ENCODE assay signal across 16 cellular contexts in the genomic region with DNA sequence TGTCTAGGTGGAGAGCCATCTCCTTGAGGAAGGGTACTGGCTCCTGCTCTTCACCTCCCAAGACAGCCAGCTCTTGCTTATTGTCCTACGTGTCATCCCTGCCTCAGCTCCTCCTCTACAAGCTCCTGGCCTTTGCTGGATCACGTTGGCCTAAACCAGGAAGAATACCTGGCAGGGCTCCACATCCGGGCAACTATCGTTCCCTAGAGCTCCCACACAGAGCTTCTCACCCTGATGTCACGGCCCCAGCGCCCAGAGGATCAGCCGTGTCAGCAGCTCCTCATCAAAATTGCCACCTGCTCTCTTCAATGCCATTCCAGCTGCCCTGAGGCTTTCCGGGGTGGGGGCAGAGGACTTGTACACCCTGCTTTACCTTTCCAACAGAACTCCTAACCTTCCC. TPM values are rescaled to one million over a fixed set of nuclear protein-coding genes. Genes with fewer than 3 reads are reported as not detected.
DNase-seq lines count a peak whose midpoint lies in the region; ATAC-seq, FAIRE-seq and TF ChIP-seq lines count a peak whose summit lies in the region.
"Had no signal": no experiment of that assay in that cellular context is flagged by ENCODE, and none has a peak within 500 bp of the region (broad histone marks: within the 10 kb centered on the region; RNA-seq: fewer than 3 reads in every experiment).

No MANE protein-coding gene starts in this region.

- H3K9me3 ChIP-seq in parathyroid adenoma (ENCODE audit: control insufficient read depth, low read length), result no peaks in the 10 kb centered on the region
- H3K9me3 ChIP-seq: left lung, tibial artery had no signal

- no peak overlapping the region for H3K9ac ChIP-seq in parathyroid adenoma

- peaks cover 10% of the 10 kb centered on the region for H3K4me1 ChIP-seq in parathyroid adenoma

- H2AFZ ChIP-seq in parathyroid adenoma, result peak overlapping the region; percentile 79

- no peak for ATAC-seq in HG03139 (IDR thresholded peaks at IDR 0.05; ENCODE audit: unreplicated experiment)
- ATAC-seq: left lung had no signal

- H3K4me2 ChIP-seq in parathyroid adenoma (ENCODE audit: low read length), result no peak overlapping the region

- no peak for FAIRE-seq in bronchial epithelial cell (lab: Jason Lieb, UNC)
- FAIRE-seq: frontal cortex, GM18507 had no signal

- H3K79me2 ChIP-seq in parathyroid adenoma, result no peaks in the 10 kb centered on the region

- H3K36me3 ChIP-seq in bronchial epithelial cell (ENCODE audit: control insufficient read depth, insufficient read depth, low read length) (no peaks in the 10 kb centered on the region), parathyroid adenoma (ENCODE audit: control insufficient read depth, insufficient read depth, low read length) (no peaks in the 10 kb centered on the region)
- H3K36me3 ChIP-seq: left lung, tibial artery had no signal

- H3K4me3 ChIP-seq in bronchial epithelial cell (ENCODE audit: low read depth, low read length) (no peak overlapping the region), parathyroid adenoma (ENCODE audit: low read depth, low read length) (peak overlapping the region; percentile 10)
- H3K4me3 ChIP-seq: left lung, tibial artery had no signal

- H3K27ac ChIP-seq in parathyroid adenoma, result peak overlapping the region; percentile 32
- H3K27ac ChIP-seq: left lung, tibial artery had no signal

- no peak for TF ChIP-seq CTCF in bronchial epithelial cell (IDR thresholded peaks at IDR 0.05; ENCODE audit: insufficient read depth, low read length, severe bottlenecking)
- TF ChIP-seq CTCF in parathyroid adenoma (IDR thresholded peaks at IDR 0.05), result no peak

- DNase-seq in GOT3 (lab: John Stamatoyannopoulos, UW) (peak; percentile 10), NCI-H2196 treated with DMSO at 0.1 percent for 48 hours (lab: John Stamatoyannopoulos, UW; ENCODE audit: unreplicated experiment) (peak; percentile 74), bronchial epithelial cell (ENCODE audit: low read depth) (peak; percentile 84), C1 segment of cervical spinal cord (lab: John Stamatoyannopoulos, UW) (no peak), UCSD-AML1 (lab: John Stamatoyannopoulos, UW; ENCODE audit: unreplicated experiment) (no peak)
- DNase-seq: activated B cell treated with CpG ODN at 0.5 μM for 24 hours, DND-41, IMR-90, left lung, OCI-M1 had no signal

- H3K27me3 ChIP-seq in bronchial epithelial cell (ENCODE audit: control insufficient read depth, insufficient read depth, low read length) (peaks cover 2% of the 10 kb centered on the region), parathyroid adenoma (ENCODE audit: control insufficient read depth, insufficient read depth, low read length) (no peaks in the 10 kb centered on the region)
- H3K27me3 ChIP-seq: left lung had no signal

RNA-seq across cellular contexts. Expression of a gene that starts 1.9 kb away (rescaled TPM):
- 279 and 321 TPM in 2 replicates for total RNA-seq in bronchial epithelial cell

RNA-seq across cellular contexts. Expression of a gene that starts 12.3 kb away (rescaled TPM):
- total RNA-seq in bronchial epithelial cell, result not detected in 2 replicates
- total RNA-seq: activated B cell treated with CpG ODN at 0.5 μM for 24 hours, frontal cortex, IMR-90, left lung, progenitor cell of endocrine pancreas had no signal

RNA-seq across cellular contexts. Expression of a gene that starts 26.9 kb away (rescaled TPM):
- total RNA-seq in bronchial epithelial cell, result 20.8 and 33.9 TPM in 2 replicates

RNA-seq across cellular contexts. Expression of a gene that starts 38.9 kb away (rescaled TPM):
- total RNA-seq in bronchial epithelial cell, result under 0.01 and 0.13 TPM in 2 replicates

Comparison
In these comparisons a context has a peak if more than half of its experiments do, and no peak if none do; other contexts are left out.
1. DNase-seq: peak in GOT3 (single experiment), NCI-H2196 treated with DMSO at 0.1 percent for 48 hours (single experiment) and bronchial epithelial cell (single experiment); none in C1 segment of cervical spinal cord (0 of 14) and UCSD-AML1 (single experiment).